In genomic region chr9:27183151-27183550, GRCh38 we compare ENCODE assay signal across 29 cellular contexts.
"Had no signal": no experiment of that assay in that cellular context is flagged by ENCODE, and none has a peak within 500 bp of the region (broad histone marks: within the 10 kb centered on the region; RNA-seq: fewer than 3 reads in every experiment).

No MANE protein-coding gene starts in this region.

- H3K4me1 Mint-ChIP-seq: activated naive CD8-positive, alpha-beta T cell treated with anti-CD3 and anti-CD28 coated beads for 36 hours; central memory CD8-positive, alpha-beta T cell; endodermal cell had no signal

- H3K36me3 ChIP-seq: ovary, sigmoid colon, suprapubic skin, tibial artery had no signal

- H3K4me3 Mint-ChIP-seq: activated naive CD4-positive, alpha-beta T cell treated with anti-CD3 and anti-CD28 coated beads for 36 hours; activated naive CD8-positive, alpha-beta T cell treated with anti-CD3 and anti-CD28 coated beads for 36 hours; activated T-helper 1 cell treated with anti-CD3 and anti-CD28 coated beads, Interleukin-12 subunit alpha, Interleukin-12 subunit beta, Interleukin-2, Interleukin-4 antibody, amounts not matched to agents 30 ng/mL and 10 ng/mL and 1 ng/mL, durations not matched to agents 14 hours and 24 hours and 36 hours; central memory CD8-positive, alpha-beta T cell; dendritic cell treated with granulocyte-macrophage colony-stimulating factor and Interleukin-4, amounts not matched to agents 40 ng/mL and 50 ng/mL, for 4 days; endodermal cell; nephron; T-helper 1 cell treated with Interleukin-12 subunit alpha and Interleukin-12 subunit beta and Interleukin-4 antibody, amounts not matched to agents 30 μg/mL and 1 μg/mL, for 36 hours had no signal

- FAIRE-seq: bronchial epithelial cell, frontal cortex, TTC549 had no signal

- H3K36me3 Mint-ChIP-seq: activated naive CD8-positive, alpha-beta T cell treated with anti-CD3 and anti-CD28 coated beads for 36 hours had no signal

- H3K4me3 ChIP-seq: esophagus muscularis mucosa, hepatocyte, ovary, sigmoid colon, spleen, suprapubic skin, tibial artery had no signal

- H3K27ac Mint-ChIP-seq: activated naive CD4-positive, alpha-beta T cell treated with anti-CD3 and anti-CD28 coated beads for 36 hours; activated naive CD8-positive, alpha-beta T cell treated with anti-CD3 and anti-CD28 coated beads for 36 hours; activated T-helper 1 cell treated with anti-CD3 and anti-CD28 coated beads, Interleukin-12 subunit alpha, Interleukin-12 subunit beta, Interleukin-2, Interleukin-4 antibody, amounts not matched to agents 30 ng/mL and 10 ng/mL and 1 ng/mL, durations not matched to agents 14 hours and 24 hours and 36 hours; dendritic cell treated with granulocyte-macrophage colony-stimulating factor and Interleukin-4, amounts not matched to agents 40 ng/mL and 50 ng/mL, for 4 days; endodermal cell; nephron; progenitor cell of endocrine pancreas; T-helper 1 cell treated with Interleukin-12 subunit alpha and Interleukin-12 subunit beta and Interleukin-4 antibody, amounts not matched to agents 30 μg/mL and 1 μg/mL, for 36 hours had no signal

- H3K9me3 Mint-ChIP-seq: activated naive CD4-positive, alpha-beta T cell treated with anti-CD3 and anti-CD28 coated beads for 36 hours; activated T-helper 1 cell treated with anti-CD3 and anti-CD28 coated beads, Interleukin-12 subunit alpha, Interleukin-12 subunit beta, Interleukin-2, Interleukin-4 antibody, amounts not matched to agents 30 ng/mL and 10 ng/mL and 1 ng/mL, durations not matched to agents 14 hours and 24 hours and 36 hours; endodermal cell had no signal

- H3K4me2 ChIP-seq: hepatocyte had no signal

- H3K27ac ChIP-seq: esophagus muscularis mucosa, hepatocyte, ovary, sigmoid colon, suprapubic skin, tibial artery, VCaP had no signal

- DNase-seq: activated CD4-positive, alpha-beta T cell treated with anti-CD3 and anti-CD28 coated beads for 4 hours; activated CD4-positive, alpha-beta T cell treated with anti-CD3 and anti-CD28 coated beads, Interleukin-2, amount 50 U/mL, for 4 hours; activated CD8-positive, alpha-beta memory T cell treated with anti-CD3 and anti-CD28 coated beads for 24 hours; activated effector memory CD4-positive, alpha-beta T cell treated with anti-CD3 and anti-CD28 coated beads, Interleukin-2, amount 50 U/mL, for 16 hours; activated naive CD4-positive, alpha-beta T cell treated with anti-CD3 and anti-CD28 coated beads for 36 hours; activated naive CD8-positive, alpha-beta T cell treated with anti-CD3 and anti-CD28 coated beads for 36 hours; endodermal cell; glutamatergic neuron; islet precursor cell; left colon; ovary; sigmoid colon; spleen; stimulated activated naive CD4-positive, alpha-beta T cell; T-helper 9 cell; tibial artery had no signal

- H3K79me2 ChIP-seq: hepatocyte had no signal

- H3K27me3 ChIP-seq: esophagus muscularis mucosa, hepatocyte, ovary, sigmoid colon, spleen, suprapubic skin, tibial artery had no signal

- H3K9me3 ChIP-seq: ovary, sigmoid colon, suprapubic skin had no signal

- H2AFZ ChIP-seq: hepatocyte had no signal

- H3K27me3 Mint-ChIP-seq: central memory CD8-positive, alpha-beta T cell; dendritic cell treated with granulocyte-macrophage colony-stimulating factor and Interleukin-4, amounts not matched to agents 40 ng/mL and 50 ng/mL, for 4 days; progenitor cell of endocrine pancreas had no signal
